12 cellular contexts compared by ENCODE assay signal in genomic region chr13:33612641-33613638, GRCh38.
DNase-seq lines count a peak whose midpoint lies in the region; ATAC-seq and TF ChIP-seq lines count a peak whose summit lies in the region.
"Had no signal": no experiment of that assay in that cellular context is flagged by ENCODE, and none has a peak within 500 bp of the region (broad histone marks: within the 10 kb centered on the region; RNA-seq: fewer than 3 reads in every experiment).

No MANE protein-coding gene starts in this region.

- H3K27ac ChIP-seq in ascending aorta: peak overlapping the region; percentile 89 to 90

- no peaks in the 10 kb centered on the region for H3K27me3 ChIP-seq in ascending aorta
- H3K27me3 ChIP-seq: upper lobe of right lung had no signal

- intact Hi-C loops in ascending aorta (cut with DNase I): loop anchor here (5.0 to 10.0 kb wide), 3 partner anchors 71 to 1026 kb away; partner anchors contain the start of gene PDS5B
- intact Hi-C loops in head of caudate nucleus (cut with DNase I): no loop called here

- H3K4me1 ChIP-seq in ascending aorta: peaks cover 0 to 11% of the 10 kb centered on the region in 2 donors

- DNase-seq in ascending aorta (ENCODE audit: low spot score in 2 of 2): no peak
- DNase-seq in islet precursor cell: no peak
- no peak for DNase-seq in 8988T
- DNase-seq in central memory CD4-positive, alpha-beta T cell: no peak
- DNase-seq in head of caudate nucleus: no peak
- DNase-seq: NCI-H1694 treated with DMSO at 0.1 percent for 48 hours, upper lobe of right lung had no signal

- ATAC-seq in GM18505 (IDR thresholded peaks at IDR 0.05; ENCODE audit: unreplicated experiment) (peak; percentile 58), GM19395 (IDR thresholded peaks at IDR 0.05; ENCODE audit: unreplicated experiment) (peak; percentile 82), HG03354 (IDR thresholded peaks at IDR 0.05; ENCODE audit: poor library complexity, severe bottlenecking, unreplicated experiment) (peak; percentile 79)
- ATAC-seq: upper lobe of right lung had no signal

- no peaks in the 10 kb centered on the region for H3K36me3 ChIP-seq in ascending aorta
- H3K36me3 ChIP-seq: upper lobe of right lung had no signal

- H3K9me3 ChIP-seq in ascending aorta: no peaks in the 10 kb centered on the region
- H3K9me3 ChIP-seq: upper lobe of right lung had no signal

- no peak for TF ChIP-seq POLR2A in GM18505 (IDR thresholded peaks at IDR 0.05; ENCODE audit: borderline replicate concordance, extremely low read depth, insufficient read depth, insufficient read length)

- TF ChIP-seq CTCF in ascending aorta (IDR thresholded peaks at IDR 0.05): no peak

- H3K4me3 ChIP-seq in ascending aorta: no peak overlapping the region
- H3K4me3 ChIP-seq: lung, smooth muscle cell, upper lobe of right lung had no signal
